24 cellular contexts compared by ENCODE assay signal in genomic region chr11:134503104-134503503, GRCh38.
"Had no signal": no experiment of that assay in that cellular context is flagged by ENCODE, and none has a peak within 500 bp of the region (broad histone marks: within the 10 kb centered on the region; RNA-seq: fewer than 3 reads in every experiment).

No MANE protein-coding gene starts in this region.

- H3K27ac ChIP-seq: gastrocnemius medialis, heart left ventricle, left ventricle myocardium inferior, skin epidermis, transverse colon had no signal

- DNase-seq: activated CD4-positive, alpha-beta T cell treated with anti-CD3 and anti-CD28 coated beads for 1 hour; activated CD4-positive, alpha-beta T cell treated with anti-CD3 and anti-CD28 coated beads, Interleukin-2, amount 50 U/mL, for 4 hours; activated CD8-positive, alpha-beta memory T cell treated with anti-CD3 and anti-CD28 coated beads, Interleukin-2, amount 10 ng/mL, durations not matched to agents 7 days and 5 days; activated gamma-delta T cell treated with Interleukin-2 at 50 U/mL for 16 hours; activated naive CD8-positive, alpha-beta T cell treated with anti-CD3 and anti-CD28 coated beads for 36 hours; activated T-cell treated with anti-CD3 and anti-CD28 coated beads, Interleukin-2, amount 50 U/mL, for 1 hour; anterior cingulate cortex; cerebellar nuclear complex; effector memory CD8-positive, alpha-beta T cell; gastrocnemius medialis; heart left ventricle; left ventricle myocardium inferior; occipital lobe; SK-N-SH; stimulated activated CD4-positive, alpha-beta T cell treated with anti-CD3 and anti-CD28 coated beads, Interleukin-4, amount 100 ng/mL, for 4 hours; stimulated activated CD8-positive, alpha-beta memory T cell treated with anti-CD3 and anti-CD28 coated beads, Interleukin-4, amount 100 ng/mL, for 48 hours; stimulated activated naive CD4-positive, alpha-beta T cell treated with Interleukin-2 at 50 U/mL for 16 hours; T-cell; T-helper 9 cell; transverse colon had no signal

- H3K9me3 ChIP-seq: gastrocnemius medialis, heart left ventricle, left ventricle myocardium inferior, SK-N-SH, transverse colon had no signal

- H3K36me3 Mint-ChIP-seq: activated CD8-positive, alpha-beta memory T cell treated with anti-CD3 and anti-CD28 coated beads, Interleukin-2, amount 10 ng/mL, durations not matched to agents 7 days and 5 days; activated naive CD8-positive, alpha-beta T cell treated with anti-CD3 and anti-CD28 coated beads for 36 hours; memory B cell; natural killer cell treated with Interleukin-12 subunit alpha and Interleukin-12 subunit beta and Interleukin-15 and Interleukin-18, amount 100 ng/mL, for 72 hours; T-cell had no signal

- H3K4me3 Mint-ChIP-seq: activated CD8-positive, alpha-beta memory T cell treated with anti-CD3 and anti-CD28 coated beads, Interleukin-2, amount 10 ng/mL, durations not matched to agents 7 days and 5 days; activated naive CD8-positive, alpha-beta T cell treated with anti-CD3 and anti-CD28 coated beads for 36 hours; dendritic cell treated with granulocyte-macrophage colony-stimulating factor and Interleukin-4, amounts not matched to agents 40 ng/mL and 50 ng/mL, for 4 days; effector memory CD8-positive, alpha-beta T cell; memory B cell; natural killer cell treated with Interleukin-12 subunit alpha and Interleukin-12 subunit beta and Interleukin-15 and Interleukin-18, amount 100 ng/mL, for 72 hours; T-cell had no signal

- H3K27ac Mint-ChIP-seq: activated CD8-positive, alpha-beta memory T cell treated with anti-CD3 and anti-CD28 coated beads, Interleukin-2, amount 10 ng/mL, durations not matched to agents 7 days and 5 days; activated naive CD8-positive, alpha-beta T cell treated with anti-CD3 and anti-CD28 coated beads for 36 hours; dendritic cell treated with granulocyte-macrophage colony-stimulating factor and Interleukin-4, amounts not matched to agents 40 ng/mL and 50 ng/mL, for 4 days; effector memory CD8-positive, alpha-beta T cell; memory B cell; natural killer cell treated with Interleukin-12 subunit alpha and Interleukin-12 subunit beta and Interleukin-15 and Interleukin-18, amount 100 ng/mL, for 72 hours; T-cell had no signal

- H3K4me3 ChIP-seq: gastrocnemius medialis, heart left ventricle, left ventricle myocardium inferior, skin epidermis, transverse colon had no signal

- H3K27me3 ChIP-seq: transverse colon had no signal

- H3K4me1 ChIP-seq: gastrocnemius medialis, heart left ventricle, left ventricle myocardium inferior had no signal

- H3K27me3 Mint-ChIP-seq: dendritic cell treated with granulocyte-macrophage colony-stimulating factor and Interleukin-4, amounts not matched to agents 40 ng/mL and 50 ng/mL, for 4 days had no signal

- H3K36me3 ChIP-seq: gastrocnemius medialis, heart left ventricle, left ventricle myocardium inferior, transverse colon had no signal

- H3K9me3 Mint-ChIP-seq: activated naive CD8-positive, alpha-beta T cell treated with anti-CD3 and anti-CD28 coated beads for 36 hours; dendritic cell treated with granulocyte-macrophage colony-stimulating factor and Interleukin-4, amounts not matched to agents 40 ng/mL and 50 ng/mL, for 4 days; effector memory CD8-positive, alpha-beta T cell; memory B cell; natural killer cell treated with Interleukin-12 subunit alpha and Interleukin-12 subunit beta and Interleukin-15 and Interleukin-18, amount 100 ng/mL, for 72 hours; T-cell had no signal

- H3K4me1 Mint-ChIP-seq: activated CD8-positive, alpha-beta memory T cell treated with anti-CD3 and anti-CD28 coated beads, Interleukin-2, amount 10 ng/mL, durations not matched to agents 7 days and 5 days; activated naive CD8-positive, alpha-beta T cell treated with anti-CD3 and anti-CD28 coated beads for 36 hours; memory B cell; T-cell had no signal
